In genomic region chr11:72719551-72719950, GRCh38 we compare ENCODE assay signal across 10 cellular contexts. TPM values are rescaled to one million over a fixed set of nuclear protein-coding genes. Genes with fewer than 3 reads are reported as not detected.
DNase-seq lines count a peak whose midpoint lies in the region; ATAC-seq and TF ChIP-seq lines count a peak whose summit lies in the region.
"Had no signal": no experiment of that assay in that cellular context is flagged by ENCODE, and none has a peak within 500 bp of the region (broad histone marks: within the 10 kb centered on the region; RNA-seq: fewer than 3 reads in every experiment).

No MANE protein-coding gene starts in this region.

- no peak for TF ChIP-seq POLR2A in NB4 (IDR thresholded peaks at IDR 0.05; ENCODE audit: extremely low read depth, insufficient read length)

- intact Hi-C loops in CD14-positive monocyte (cut with micrococcal nuclease), result loop anchor here in 1 of 2 donors (10.0 kb wide), 1 partner anchor 455 kb away; no protein-coding TSS in a partner anchor
- intact Hi-C loops in dorsolateral prefrontal cortex (cut with DNase I), result no loop called here

- ATAC-seq in HG03354 (IDR thresholded peaks at IDR 0.05; ENCODE audit: poor library complexity, severe bottlenecking, unreplicated experiment), result no peak
- ATAC-seq in GM19023 (IDR thresholded peaks at IDR 0.05; ENCODE audit: unreplicated experiment), result no peak

- H3K27me3 ChIP-seq in dorsolateral prefrontal cortex, result no peaks in the 10 kb centered on the region

- H3K27me3 Mint-ChIP-seq in CD14-positive monocyte (ENCODE audit: low read depth in 3 of 3) (peaks cover 0 to 7% (median 0%) of the 10 kb centered on the region in 3 donors), neural crest cell (ENCODE audit: low read depth) (no peaks in the 10 kb centered on the region)

- TF ChIP-seq CTCF in CD14-positive monocyte (IDR thresholded peaks at IDR 0.05) (no peak), NB4 (IDR thresholded peaks at IDR 0.05; ENCODE audit: low read depth, low read length) (no peak), dorsolateral prefrontal cortex (IDR thresholded peaks at IDR 0.05 in 54 of 56, conservative IDR thresholded peaks at IDR 0.05 in 2 of 56; ENCODE audit: low read depth in 1 of 56, partially characterized antibody in 56 of 56) (no peak), neural crest cell (conservative IDR thresholded peaks at IDR 0.05) (no peak)

- H3K4me3 Mint-ChIP-seq in CD14-positive monocyte (peak overlapping the region; percentile 90 to 99), neural crest cell (peak overlapping the region; percentile 20)

- H3K27ac Mint-ChIP-seq in CD14-positive monocyte (peak overlapping the region; percentile 88 to 98 (median 96)), neural crest cell (ENCODE audit: unreplicated experiment) (no peak overlapping the region)

- H3K27ac ChIP-seq in dorsolateral prefrontal cortex, result peak overlapping the region in 47 of 59 donors; percentile 0 to 91 (median 69)
- H3K27ac ChIP-seq: parathyroid adenoma had no signal

- no peak for DNase-seq in CD14-positive monocyte (ENCODE audit: low spot score)
- no peak for DNase-seq in NB4 (ENCODE audit: low read depth)
- DNase-seq in dorsolateral prefrontal cortex, result no peak
- DNase-seq in neural crest cell (ENCODE audit: low read depth, low spot score), result no peak
- DNase-seq in hippocampal formation (lab: John Stamatoyannopoulos, UW), result no peak
- DNase-seq in NCI-H524 (lab: John Stamatoyannopoulos, UW), result no peak
- DNase-seq: stimulated activated CD8-positive, alpha-beta memory T cell treated with anti-CD3 and anti-CD28 coated beads, Interleukin-4, amount 100 ng/mL, for 48 hours had no signal

- H3K4me3 ChIP-seq in NB4 (ENCODE audit: low read depth, low read length), result peak overlapping the region; percentile 21
- H3K4me3 ChIP-seq in dorsolateral prefrontal cortex, result peak overlapping the region in 42 of 59 donors; percentile 4 to 75 (median 62)

- H3K36me3 Mint-ChIP-seq in CD14-positive monocyte (peaks cover 70 to 87% of the 10 kb centered on the region in 2 donors), neural crest cell (ENCODE audit: low read depth) (no peaks in the 10 kb centered on the region)

- H3K9me3 Mint-ChIP-seq in CD14-positive monocyte (no peaks in the 10 kb centered on the region), neural crest cell (no peaks in the 10 kb centered on the region)

- H3K4me1 Mint-ChIP-seq in CD14-positive monocyte (peaks cover 88% of the 10 kb centered on the region), neural crest cell (peaks cover 27% of the 10 kb centered on the region)

RNA-seq across cellular contexts. Expression of gene ARAP1, which starts 32.7 kb away (rescaled TPM):
- 10 to 100 TPM; 48.7 to 79.0 TPM for polyA plus RNA-seq in CD14-positive monocyte
- total RNA-seq in dorsolateral prefrontal cortex, result 100 to 1,000 TPM in 8 of 120 experiments, 10 to 100 TPM in 112; 42.2 to 126 (median 68.6) TPM
- 79.0 and 80.7 TPM in 2 replicates for total RNA-seq in neural crest cell

RNA-seq across cellular contexts. Expression of gene PDE2A, which starts 45.3 kb away (rescaled TPM):
- under 1 TPM; 0.18 to 0.53 TPM for polyA plus RNA-seq in CD14-positive monocyte
- 100 to 1,000 TPM in 119 of 120 experiments, 10 to 100 TPM in 1; 92.8 to 412 (median 240) TPM for total RNA-seq in dorsolateral prefrontal cortex
- total RNA-seq in neural crest cell, result 2.0 and 3.0 TPM in 2 replicates

Comparison
In these comparisons a context has a peak if more than half of its experiments do, and no peak if none do; other contexts are left out.
1. RNA of gene PDE2A, which starts 45.3 kb away (total RNA-seq): 92.8 to 412 TPM in dorsolateral prefrontal cortex; 2.0 to 3.0 TPM in neural crest cell; every median in the first group is over 10 times any median in the second.